Comparison of ENCODE assay signal across 22 cellular contexts in genomic region chr5:143842920-143843319, GRCh38. TPM values are rescaled to one million over a fixed set of nuclear protein-coding genes. Genes with fewer than 3 reads are reported as not detected.
DNase-seq lines count a peak whose midpoint lies in the region; ATAC-seq and TF ChIP-seq lines count a peak whose summit lies in the region.
"Had no signal": no experiment of that assay in that cellular context is flagged by ENCODE, and none has a peak within 500 bp of the region (broad histone marks: within the 10 kb centered on the region; RNA-seq: fewer than 3 reads in every experiment).

No MANE protein-coding gene starts in this region.

- in situ Hi-C loops in IMR-90 (cut with MboI; ENCODE audit: low sequenced_read_pairs) = no loop called here

- no peak overlapping the region for H3K18ac ChIP-seq in IMR-90 (ENCODE audit: low read depth, low read length)

- H3K4me1 Mint-ChIP-seq in activated T-helper 17 cell treated with anti-CD3 and anti-CD28 coated beads, Interleukin-2, amount 50 U/mL, for 72 hours = no peaks in the 10 kb centered on the region
- H3K4me1 Mint-ChIP-seq: CD4-positive, CD25-positive, alpha-beta regulatory T cell had no signal

- H3K27me3 ChIP-seq in IMR-90 (ENCODE audit: control insufficient read depth, insufficient read depth, low read length) = no peaks in the 10 kb centered on the region

- H2AK5ac ChIP-seq in IMR-90 (ENCODE audit: low read depth, low read length) = no peak overlapping the region

- H3K4ac ChIP-seq in IMR-90 (ENCODE audit: low read depth, low read length) = peak overlapping the region; percentile 13; the same call in 1 of the 2 replicates

- dilution Hi-C loops in IMR-90 (cut with HindIII; ENCODE audit: low sequenced_read_pairs, unreplicated experiment) = no loop called here

- peak overlapping the region; percentile 45; the same call in 1 of the 2 replicates for H3K14ac ChIP-seq in IMR-90 (replicated peaks; ENCODE audit: low read depth, low read length)

- intact Hi-C loops in IMR-90 (cut with micrococcal nuclease) = no loop called here

- POLR2A ChIA-PET in IMR-90 (lab: Charles Lee; ENCODE audit: unreplicated experiment) = no interaction called here

- no peaks in the 10 kb centered on the region for H3K36me3 Mint-ChIP-seq in activated T-helper 17 cell treated with anti-CD3 and anti-CD28 coated beads, Interleukin-2, amount 50 U/mL, for 72 hours (ENCODE audit: low read depth)
- H3K36me3 Mint-ChIP-seq: CD4-positive, CD25-positive, alpha-beta regulatory T cell had no signal

- WGBS in IMR-90 (ENCODE audit: extremely low coverage in 2 of 2, insufficient read length in 1 of 2), 2 experiments = 100% methylated on average over 1 of the region's 2 CpGs; no CpG with 5 or more reads in 1 of the 2 experiments

- H3K4me1 ChIP-seq in IMR-90 (ENCODE audit: control insufficient read depth, insufficient read depth, low read length) = no peaks in the 10 kb centered on the region; the same call in 1 of the 2 replicates
- H3K4me1 ChIP-seq: BE2C, HAP-1 had no signal

- no peaks in the 10 kb centered on the region for H3K27me3 Mint-ChIP-seq in activated T-helper 17 cell treated with anti-CD3 and anti-CD28 coated beads, Interleukin-2, amount 50 U/mL, for 72 hours

- no peak overlapping the region for H2AK9ac ChIP-seq in IMR-90 (replicated peaks; ENCODE audit: low read depth, low read length, poor library complexity)

- H2BK15ac ChIP-seq in IMR-90 (ENCODE audit: low read depth, low read length) = 0 out of 3 replicates have a peak overlapping the region, but pooled peaks have one; percentile 25

- H3K4me3 ChIP-seq in IMR-90 (ENCODE audit: insufficient read depth, low read depth, low read length) = no peak overlapping the region
- H3K4me3 ChIP-seq: HAP-1 had no signal

- H3K27ac Mint-ChIP-seq in activated T-helper 17 cell treated with anti-CD3 and anti-CD28 coated beads, Interleukin-2, amount 50 U/mL, for 72 hours = no peak overlapping the region
- H3K27ac Mint-ChIP-seq: CD4-positive, CD25-positive, alpha-beta regulatory T cell had no signal

- no peaks in the 10 kb centered on the region for H3K9me3 ChIP-seq in IMR-90 (ENCODE audit: control insufficient read depth, insufficient read depth, low read length)
- H3K9me3 ChIP-seq: BE2C, HAP-1 had no signal

- peaks cover 3% of the 10 kb centered on the region; the same call in 1 of the 2 replicates for H3K9me1 ChIP-seq in IMR-90 (ENCODE audit: insufficient read depth, low read length)

- BruUV-seq in IMR-90 (replicated peaks; lab: Mats Ljungman, UMichigan) = no TSS peak

- H4K20me1 ChIP-seq in IMR-90 (ENCODE audit: insufficient read depth, low read length) = no peaks in the 10 kb centered on the region

- H2BK5ac ChIP-seq in IMR-90 (ENCODE audit: low read depth, low read length, poor library complexity, severe bottlenecking) = no peak overlapping the region

- H2BK120ac ChIP-seq in IMR-90 (ENCODE audit: low read depth, low read length) = peak overlapping the region; percentile 18; the same call in 1 of the 2 replicates

- H3K79me1 ChIP-seq in IMR-90 (ENCODE audit: low read depth in 1 of 2, low read length in 2 of 2) = no peaks in the 10 kb centered on the region

- TF ChIP-seq RAD21 in IMR-90 (IDR thresholded peaks at IDR 0.05; ENCODE audit: low read length) = no peak

- H4K5ac ChIP-seq in IMR-90 (ENCODE audit: low read depth, low read length) = no peak overlapping the region

- peak; percentile 14 for DNase-seq in DMS53 (lab: John Stamatoyannopoulos, UW)
- DNase-seq in DMS53 treated with DMSO at 0.1 percent for 48 hours (lab: John Stamatoyannopoulos, UW; ENCODE audit: unreplicated experiment) = no peak
- DNase-seq in IMR-90 = peak; percentile 31
- DNase-seq in hippocampal formation (lab: John Stamatoyannopoulos, UW) = no peak
- DNase-seq in dedifferentiated amniotic fluid mesenchymal stem cell (ENCODE audit: extremely low spot score) = no peak
- DNase-seq: BE2C; CD4-positive, CD25-positive, alpha-beta regulatory T cell; COR-L47; DMS153; NCI-H1694; NCI-H2081 treated with DMSO at 0.1 percent for 48 hours; RPMI8226; SIG-M5; T-helper 1 cell had no signal

- no peak overlapping the region for H3K9ac ChIP-seq in IMR-90 (ENCODE audit: low read depth, low read length)

- H2AFZ ChIP-seq in IMR-90 (replicated peaks; ENCODE audit: low read length, poor library complexity) = no peak overlapping the region

- no peak for TF ChIP-seq CTCF in IMR-90 (conservative IDR thresholded peaks at IDR 0.05; ENCODE audit: low read depth, low read length)

- H3K4me2 ChIP-seq in IMR-90 (ENCODE audit: low read depth, low read length) = no peak overlapping the region

- no peak overlapping the region for H3K56ac ChIP-seq in IMR-90 (ENCODE audit: extremely low read depth, insufficient read depth, low read length)

- H3K9me3 Mint-ChIP-seq in activated T-helper 17 cell treated with anti-CD3 and anti-CD28 coated beads, Interleukin-2, amount 50 U/mL, for 72 hours = no peaks in the 10 kb centered on the region
- H3K9me3 Mint-ChIP-seq: CD4-positive, CD25-positive, alpha-beta regulatory T cell had no signal

- ATAC-seq in IMR-90 (ENCODE audit: low read depth) (no peak), GM21528 (IDR thresholded peaks at IDR 0.05; ENCODE audit: low FRiP score, unreplicated experiment) (no peak), HG02840 (IDR thresholded peaks at IDR 0.05; ENCODE audit: low FRiP score, unreplicated experiment) (no peak)
- peak; percentile 21 for ATAC-seq in activated T-helper 17 cell treated with anti-CD3 and anti-CD28 coated beads, Interleukin-2, amount 50 U/mL, for 72 hours (replicated peaks)

- H2BK20ac ChIP-seq in IMR-90 (ENCODE audit: low read depth, low read length) = no peak overlapping the region

- no peak overlapping the region for H4K91ac ChIP-seq in IMR-90 (ENCODE audit: insufficient read depth, low read depth, low read length)

- CTCF ChIA-PET in IMR-90 (lab: Yijun Ruan, JAX) = no interaction called here

- no peaks in the 10 kb centered on the region for H3K36me3 ChIP-seq in IMR-90 (ENCODE audit: control insufficient read depth, insufficient read depth, low read length)
- H3K36me3 ChIP-seq: BE2C, HAP-1 had no signal

- no peak overlapping the region for H4K8ac ChIP-seq in IMR-90 (ENCODE audit: low read depth in 2 of 2, low read length in 2 of 2)

- TF ChIP-seq POLR2A in IMR-90 (IDR thresholded peaks at IDR 0.05; ENCODE audit: low read depth, low read length) = no peak

- H3K23ac ChIP-seq in IMR-90 (ENCODE audit: low read depth, low read length) = no peak overlapping the region

- H3K4me3 Mint-ChIP-seq in activated T-helper 17 cell treated with anti-CD3 and anti-CD28 coated beads, Interleukin-2, amount 50 U/mL, for 72 hours = no peak overlapping the region
- H3K4me3 Mint-ChIP-seq: CD4-positive, CD25-positive, alpha-beta regulatory T cell had no signal

- H3K27ac ChIP-seq in IMR-90 (ENCODE audit: insufficient read depth, low read length) = no peak overlapping the region
- H3K27ac ChIP-seq: 22Rv1 had no signal

TF ChIP-seq in IMR-90, 13 proteins besides CTCF, POLR2A, EP300 and RAD21:
- 0 out of 2 replicates have a peak, but pooled peaks have one; percentile 6 for TF ChIP-seq FOS (IDR thresholded peaks at IDR 0.05; ENCODE audit: low read depth, low read length)
- TF ChIP-seq CEBPB (IDR thresholded peaks at IDR 0.05; ENCODE audit: low read depth, low read length) = no peak
- no peak for TF ChIP-seq RCOR1 (IDR thresholded peaks at IDR 0.05; ENCODE audit: insufficient replicate concordance, low read length)
- TF ChIP-seq BHLHE40 (IDR thresholded peaks at IDR 0.05; ENCODE audit: low read depth, low read length) = no peak
- TF ChIP-seq SMC3 (IDR thresholded peaks at IDR 0.05; ENCODE audit: low read depth, low read length) = no peak
- TF ChIP-seq CHD1 (IDR thresholded peaks at IDR 0.05; ENCODE audit: low read depth, low read length) = no peak
- no peak for TF ChIP-seq MXI1 (IDR thresholded peaks at IDR 0.05; ENCODE audit: borderline replicate concordance, low read depth, low read length)

RNA-seq across cellular contexts. Expression of gene HMHB1, which starts 31.0 kb away (rescaled TPM):
- not detected in 2 replicates for total RNA-seq in IMR-90 (2012; rRNA removed)
- polyA plus RNA-seq in IMR-90 (2012; rRNA removed) = not detected in 2 replicates
- not detected in 2 replicates for polyA plus RNA-seq in IMR-90 (2012; cell fraction: cytosol; rRNA removed)
- polyA plus RNA-seq in IMR-90 (2012; cell fraction: nucleus; rRNA removed; ENCODE audit: low replicate concordance) = not detected in 2 replicates
- not detected for total RNA-seq in activated T-helper 17 cell treated with anti-CD3 and anti-CD28 coated beads, Interleukin-2, amount 50 U/mL, for 72 hours
- total RNA-seq: CD4-positive, CD25-positive, alpha-beta regulatory T cell; G401; NCI-H460; OCI-LY7 had no signal

Comparison
In these comparisons a context has a peak if more than half of its experiments do, and no peak if none do; other contexts are left out.
1. DNase-seq: peak in DMS53 (single experiment) and IMR-90 (single experiment); none in DMS53 treated with DMSO at 0.1 percent for 48 hours (single experiment), hippocampal formation (0 of 2) and dedifferentiated amniotic fluid mesenchymal stem cell (single experiment).